Comparison of ENCODE assay signal across 19 cellular contexts in genomic region chr19:43652546-43652874, GRCh38. TPM values are rescaled to one million over a fixed set of nuclear protein-coding genes. Genes with fewer than 3 reads are reported as not detected.
A peak's percentile ranks its signal among the peaks of the same experiment; 100 is the strongest.
DNase-seq lines count a peak whose midpoint lies in the region; ATAC-seq and TF ChIP-seq lines count a peak whose summit lies in the region.
"Had no signal": no experiment of that assay in that cellular context is flagged by ENCODE, and none has a peak within 500 bp of the region (broad histone marks: within the 10 kb centered on the region; RNA-seq: fewer than 3 reads in every experiment).

No MANE protein-coding gene starts in this region.

- no peak for TF ChIP-seq POLR2A in gastroesophageal sphincter (IDR thresholded peaks at IDR 0.05)

- H3K9ac ChIP-seq in SK-N-SH, result no peak overlapping the region

- no peak overlapping the region for H3K27ac ChIP-seq in left ventricle myocardium inferior (replicated peaks)
- H3K27ac ChIP-seq in SK-N-SH (ENCODE audit: low read depth in 2 of 2, low read length in 1 of 2), result no peak overlapping the region
- H3K27ac ChIP-seq in gastroesophageal sphincter, result no peak overlapping the region
- H3K27ac ChIP-seq: Peyer's patch, SJCRH30, upper lobe of left lung had no signal

- no peak for DNase-seq in left ventricle myocardium inferior
- DNase-seq in left cardiac atrium, result no peak
- no peak for DNase-seq in SK-N-SH
- no peak for DNase-seq in type B pancreatic cell (ENCODE audit: extremely low spot score, unreplicated experiment)
- no peak for DNase-seq in activated T-helper 2 cell treated with anti-CD3 and anti-CD28 coated beads, Interferon-gamma antibody, Interleukin-2, Interleukin-4, amounts not matched to agents 10 μg/mL and 5 μg/mL and 100 μg/mL, durations not matched to agents 14 hours and 24 hours and 36 hours (ENCODE audit: low spot score)
- DNase-seq in Ammon's horn (ENCODE audit: low spot score), result no peak
- DNase-seq: 8988T, aorta, DMS79 treated with DMSO at 0.1 percent for 48 hours had no signal

- WGBS in SK-N-SH (ENCODE audit: low lambda C conversion rate), result 77% methylated on average over 5 of the region's 5 CpGs
- 67 to 71% methylated on average over 4 to 5 of the region's 5 CpGs for WGBS in gastroesophageal sphincter (ENCODE audit: low coverage in 1 of 2), 2 donors

- TF ChIP-seq CTCF in left ventricle myocardium inferior (IDR thresholded peaks at IDR 0.05; ENCODE audit: borderline replicate concordance), result peak; percentile 13
- TF ChIP-seq CTCF in SK-N-SH (IDR thresholded peaks at IDR 0.05), result no peak
- TF ChIP-seq CTCF in gastroesophageal sphincter (IDR thresholded peaks at IDR 0.05), result no peak
- no peak for TF ChIP-seq CTCF in type B pancreatic cell (conservative IDR thresholded peaks at IDR 0.05)

- CTCF ChIA-PET in SK-N-SH (lab: Yijun Ruan, JAX), result interaction anchor here (0.9 to 2.5 kb wide), 14 partner anchors 9 to 206 kb away, joined by 3 to 15 read pairs (median 5); no protein-coding TSS in a partner anchor

- H3K27me3 Mint-ChIP-seq in type B pancreatic cell, result no peaks in the 10 kb centered on the region
- H3K27me3 Mint-ChIP-seq in activated T-helper 2 cell treated with anti-CD3 and anti-CD28 coated beads, Interferon-gamma antibody, Interleukin-2, Interleukin-4, amounts not matched to agents 10 μg/mL and 5 μg/mL and 100 μg/mL, durations not matched to agents 14 hours and 24 hours and 36 hours (ENCODE audit: low read depth), result no peaks in the 10 kb centered on the region
- H3K27me3 Mint-ChIP-seq: activated naive CD4-positive, alpha-beta T cell treated with anti-CD3 and anti-CD28 coated beads, Interleukin-2, amount 50 U/mL, for 24 hours had no signal

- H3K4me2 ChIP-seq in SK-N-SH, result no peak overlapping the region

- H3K36me3 Mint-ChIP-seq in type B pancreatic cell, result peaks cover 19% of the 10 kb centered on the region
- peaks cover 56% of the 10 kb centered on the region for H3K36me3 Mint-ChIP-seq in activated T-helper 2 cell treated with anti-CD3 and anti-CD28 coated beads, Interferon-gamma antibody, Interleukin-2, Interleukin-4, amounts not matched to agents 10 μg/mL and 5 μg/mL and 100 μg/mL, durations not matched to agents 14 hours and 24 hours and 36 hours (ENCODE audit: low read depth)

- POLR2A ChIA-PET in SK-N-SH (lab: Yijun Ruan, JAX), result no interaction called here

- no peak for TF ChIP-seq RAD21 in SK-N-SH (IDR thresholded peaks at IDR 0.05; ENCODE audit: low read length)

- H3K36me3 ChIP-seq in left ventricle myocardium inferior (peaks cover 51% of the 10 kb centered on the region), SK-N-SH (replicated peaks in 1 of 2; ENCODE audit: control insufficient read depth in 1 of 2, insufficient read depth in 2 of 2, low read length in 1 of 2) (peaks cover 3 to 59% of the 10 kb centered on the region in 2 experiments), gastroesophageal sphincter (peaks cover 0 to 59% of the 10 kb centered on the region in 2 donors)
- H3K36me3 ChIP-seq: SJCRH30 had no signal

- peaks cover 19% of the 10 kb centered on the region for H3F3A ChIP-seq in SK-N-SH (replicated peaks; ENCODE audit: insufficient read depth)

- no peaks in the 10 kb centered on the region for H3K9me2 ChIP-seq in SK-N-SH

- no peak overlapping the region for H3K4me3 ChIP-seq in left ventricle myocardium inferior
- no peak overlapping the region; a peak in 1 of 4 replicates for H3K4me3 ChIP-seq in SK-N-SH (ENCODE audit: low read depth in 2 of 2, low read length in 1 of 2)
- H3K4me3 ChIP-seq in gastroesophageal sphincter, result no peak overlapping the region
- H3K4me3 ChIP-seq: lung, SJCRH30, skin epidermis had no signal

- TF ChIP-seq EP300 in SK-N-SH (IDR thresholded peaks at IDR 0.05; ENCODE audit: borderline replicate concordance in 1 of 2, low read depth in 1 of 2, low read length in 1 of 2), result no peak
- no peak for TF ChIP-seq EP300 in gastroesophageal sphincter (IDR thresholded peaks at IDR 0.05)

- 0 out of 2 replicates have a peak, but pooled peaks cover 6% of the 10 kb centered on the region for H3K79me2 ChIP-seq in SK-N-SH (ENCODE audit: insufficient read depth)

- no peaks in the 10 kb centered on the region for H3K27me3 ChIP-seq in left ventricle myocardium inferior (ENCODE audit: low read depth)
- no peaks in the 10 kb centered on the region for H3K27me3 ChIP-seq in SK-N-SH (ENCODE audit: insufficient read depth)
- H3K27me3 ChIP-seq in gastroesophageal sphincter, result no peaks in the 10 kb centered on the region
- H3K27me3 ChIP-seq: Peyer's patch, SJCRH30, upper lobe of left lung had no signal

- H4K20me1 ChIP-seq in SK-N-SH (ENCODE audit: insufficient read depth), result no peaks in the 10 kb centered on the region

- H3K9me3 ChIP-seq in left ventricle myocardium inferior (replicated peaks) (no peaks in the 10 kb centered on the region), SK-N-SH (no peaks in the 10 kb centered on the region), gastroesophageal sphincter (no peaks in the 10 kb centered on the region)
- H3K9me3 ChIP-seq: Peyer's patch, SJCRH30, upper lobe of left lung had no signal

- 0 out of 2 replicates have a peak overlapping the region, but pooled peaks have one; percentile 63 for H2AFZ ChIP-seq in SK-N-SH (ENCODE audit: low read depth)

- H3K4me3 Mint-ChIP-seq in type B pancreatic cell, result no peak overlapping the region
- no peak overlapping the region for H3K4me3 Mint-ChIP-seq in activated T-helper 2 cell treated with anti-CD3 and anti-CD28 coated beads, Interferon-gamma antibody, Interleukin-2, Interleukin-4, amounts not matched to agents 10 μg/mL and 5 μg/mL and 100 μg/mL, durations not matched to agents 14 hours and 24 hours and 36 hours (ENCODE audit: low read depth)
- H3K4me3 Mint-ChIP-seq: activated naive CD4-positive, alpha-beta T cell treated with anti-CD3 and anti-CD28 coated beads, Interleukin-2, amount 50 U/mL, for 24 hours; activated T-helper 1 cell treated with anti-CD3 and anti-CD28 coated beads, Interleukin-12 subunit alpha, Interleukin-12 subunit beta, Interleukin-2, Interleukin-4 antibody, amounts not matched to agents 30 ng/mL and 10 ng/mL and 1 ng/mL, durations not matched to agents 14 hours and 24 hours and 36 hours had no signal

- intact Hi-C loops in left ventricle myocardium inferior (cut with micrococcal nuclease), result no loop called here
- intact Hi-C loops in left cardiac atrium (cut with DNase I), result loop anchor here (5.0 to 10.0 kb wide), 3 partner anchors 98 to 208 kb away; no protein-coding TSS in a partner anchor
- intact Hi-C loops in activated T-helper 2 cell treated with anti-CD3 and anti-CD28 coated beads, Interferon-gamma antibody, Interleukin-2, Interleukin-4, amounts not matched to agents 10 μg/mL and 5 μg/mL and 100 μg/mL, durations not matched to agents 14 hours and 24 hours and 36 hours (cut with micrococcal nuclease), result loop anchor here (1.0 kb wide), 1 partner anchor 205 kb away; no protein-coding TSS in a partner anchor

- H3K9me3 Mint-ChIP-seq in type B pancreatic cell, result no peaks in the 10 kb centered on the region
- H3K9me3 Mint-ChIP-seq in activated T-helper 2 cell treated with anti-CD3 and anti-CD28 coated beads, Interferon-gamma antibody, Interleukin-2, Interleukin-4, amounts not matched to agents 10 μg/mL and 5 μg/mL and 100 μg/mL, durations not matched to agents 14 hours and 24 hours and 36 hours, result no peaks in the 10 kb centered on the region
- H3K9me3 Mint-ChIP-seq: activated naive CD4-positive, alpha-beta T cell treated with anti-CD3 and anti-CD28 coated beads, Interleukin-2, amount 50 U/mL, for 24 hours; activated T-helper 1 cell treated with anti-CD3 and anti-CD28 coated beads, Interleukin-12 subunit alpha, Interleukin-12 subunit beta, Interleukin-2, Interleukin-4 antibody, amounts not matched to agents 30 ng/mL and 10 ng/mL and 1 ng/mL, durations not matched to agents 14 hours and 24 hours and 36 hours had no signal

- no peak for ATAC-seq in left cardiac atrium
- ATAC-seq in gastroesophageal sphincter, result peak; percentile 13
- no peak for ATAC-seq in HG03354 (IDR thresholded peaks at IDR 0.05; ENCODE audit: poor library complexity, severe bottlenecking, unreplicated experiment)

- peaks cover 4% of the 10 kb centered on the region for H3K4me1 Mint-ChIP-seq in type B pancreatic cell (ENCODE audit: unreplicated experiment)
- H3K4me1 Mint-ChIP-seq in activated T-helper 2 cell treated with anti-CD3 and anti-CD28 coated beads, Interferon-gamma antibody, Interleukin-2, Interleukin-4, amounts not matched to agents 10 μg/mL and 5 μg/mL and 100 μg/mL, durations not matched to agents 14 hours and 24 hours and 36 hours (ENCODE audit: low read depth), result peaks cover 2% of the 10 kb centered on the region
- H3K4me1 Mint-ChIP-seq: activated naive CD4-positive, alpha-beta T cell treated with anti-CD3 and anti-CD28 coated beads, Interleukin-2, amount 50 U/mL, for 24 hours had no signal

- peak overlapping the region; percentile 29 for H3K27ac Mint-ChIP-seq in type B pancreatic cell
- H3K27ac Mint-ChIP-seq in activated T-helper 2 cell treated with anti-CD3 and anti-CD28 coated beads, Interferon-gamma antibody, Interleukin-2, Interleukin-4, amounts not matched to agents 10 μg/mL and 5 μg/mL and 100 μg/mL, durations not matched to agents 14 hours and 24 hours and 36 hours, result no peak overlapping the region
- H3K27ac Mint-ChIP-seq: activated naive CD4-positive, alpha-beta T cell treated with anti-CD3 and anti-CD28 coated beads, Interleukin-2, amount 50 U/mL, for 24 hours; activated T-helper 1 cell treated with anti-CD3 and anti-CD28 coated beads, Interleukin-12 subunit alpha, Interleukin-12 subunit beta, Interleukin-2, Interleukin-4 antibody, amounts not matched to agents 30 ng/mL and 10 ng/mL and 1 ng/mL, durations not matched to agents 14 hours and 24 hours and 36 hours had no signal

- H3K4me1 ChIP-seq in left ventricle myocardium inferior (no peaks in the 10 kb centered on the region), SK-N-SH (ENCODE audit: control insufficient read depth in 1 of 2, insufficient read depth in 2 of 2, low read depth in 1 of 2, low read length in 1 of 2) (no peaks in the 10 kb centered on the region), gastroesophageal sphincter (peaks cover 0 to 10% (median 0%) of the 10 kb centered on the region in 3 donors)
- H3K4me1 ChIP-seq: Peyer's patch, SJCRH30 had no signal

RNA-seq across cellular contexts. Expression of gene CADM4, which starts 12.9 kb away (rescaled TPM):
- 6.9 TPM for total RNA-seq in left ventricle myocardium inferior
- total RNA-seq in left cardiac atrium, result 10 to 100 TPM; 10.1 to 13.7 TPM
- polyA plus RNA-seq in SK-N-SH (2012; rRNA removed), result 21.4 and 28.9 TPM in 2 replicates
- 13.2 and 18.6 TPM in 2 replicates for polyA plus RNA-seq in SK-N-SH (2012; cell fraction: cytosol; rRNA removed)
- polyA plus RNA-seq in SK-N-SH (2012; cell fraction: nucleus; rRNA removed), result 11.9 and 25.2 TPM in 2 replicates
- total RNA-seq in gastroesophageal sphincter, result 10 to 100 TPM; 19.8 to 52.5 (median 31.6) TPM
- total RNA-seq in type B pancreatic cell (ENCODE audit: low replicate concordance), result 28.2 and 37.9 TPM in 2 replicates
- 0.39 and 0.44 TPM in 2 replicates for total RNA-seq in activated T-helper 2 cell treated with anti-CD3 and anti-CD28 coated beads, Interferon-gamma antibody, Interleukin-2, Interleukin-4, amounts not matched to agents 10 μg/mL and 5 μg/mL and 100 μg/mL, durations not matched to agents 14 hours and 24 hours and 36 hours

RNA-seq across cellular contexts. Expression of gene PLAUR, which starts 17.5 kb away (rescaled TPM):
- total RNA-seq in left ventricle myocardium inferior (3.5 TPM), left cardiac atrium (10 to 100 TPM in 1 of 2 donors, 1 to 10 TPM in 1; 8.9 to 19.2 TPM), gastroesophageal sphincter (10 to 100 TPM in 3 of 4 donors, 1 to 10 TPM in 1; 3.4 to 25.8 (median 15.7) TPM), type B pancreatic cell (ENCODE audit: low replicate concordance) (18.7 and 32.1 TPM in 2 replicates)
- 249 and 299 TPM in 2 replicates for polyA plus RNA-seq in SK-N-SH (2012; rRNA removed)
- 120 and 152 TPM in 2 replicates for polyA plus RNA-seq in SK-N-SH (2012; cell fraction: cytosol; rRNA removed)
- polyA plus RNA-seq in SK-N-SH (2012; cell fraction: nucleus; rRNA removed), result 256 and 307 TPM in 2 replicates
- 19.9 and 21.2 TPM in 2 replicates for total RNA-seq in activated T-helper 2 cell treated with anti-CD3 and anti-CD28 coated beads, Interferon-gamma antibody, Interleukin-2, Interleukin-4, amounts not matched to agents 10 μg/mL and 5 μg/mL and 100 μg/mL, durations not matched to agents 14 hours and 24 hours and 36 hours

RNA-seq across cellular contexts. Expression of gene ZNF428, which starts 33.1 kb away (rescaled TPM):
- total RNA-seq in left ventricle myocardium inferior (32.3 TPM), left cardiac atrium (10 to 100 TPM; 34.2 to 38.7 TPM), gastroesophageal sphincter (10 to 100 TPM; 33.9 to 54.1 (median 45.0) TPM), type B pancreatic cell (ENCODE audit: low replicate concordance) (31.4 and 76.9 TPM in 2 replicates)
- polyA plus RNA-seq in SK-N-SH (2012; rRNA removed), result 60.9 and 79.5 TPM in 2 replicates
- polyA plus RNA-seq in SK-N-SH (2012; cell fraction: cytosol; rRNA removed), result 56.7 and 67.9 TPM in 2 replicates
- polyA plus RNA-seq in SK-N-SH (2012; cell fraction: nucleus; rRNA removed), result 32.6 and 47.0 TPM in 2 replicates
- total RNA-seq in activated T-helper 2 cell treated with anti-CD3 and anti-CD28 coated beads, Interferon-gamma antibody, Interleukin-2, Interleukin-4, amounts not matched to agents 10 μg/mL and 5 μg/mL and 100 μg/mL, durations not matched to agents 14 hours and 24 hours and 36 hours, result 17.7 and 19.1 TPM in 2 replicates

RNA-seq across cellular contexts. Expression of gene SRRM5, which starts 40.6 kb away (rescaled TPM):
- 0.30 TPM for total RNA-seq in left ventricle myocardium inferior
- total RNA-seq in left cardiac atrium, result under 1 TPM; 0.10 to 0.18 TPM
- 0.15 and 0.19 TPM in 2 replicates for polyA plus RNA-seq in SK-N-SH (2012; rRNA removed)
- polyA plus RNA-seq in SK-N-SH (2012; cell fraction: cytosol; rRNA removed), result 0.06 and 0.08 TPM in 2 replicates
- 1.3 and 1.4 TPM in 2 replicates for polyA plus RNA-seq in SK-N-SH (2012; cell fraction: nucleus; rRNA removed)
- total RNA-seq in gastroesophageal sphincter, result under 1 TPM in 1 of 4 donors, not detected in 3; 0.13 TPM
- total RNA-seq in type B pancreatic cell (ENCODE audit: low replicate concordance), result 0.56 and 0.69 TPM in 2 replicates
- 0.32 and 0.46 TPM in 2 replicates for total RNA-seq in activated T-helper 2 cell treated with anti-CD3 and anti-CD28 coated beads, Interferon-gamma antibody, Interleukin-2, Interleukin-4, amounts not matched to agents 10 μg/mL and 5 μg/mL and 100 μg/mL, durations not matched to agents 14 hours and 24 hours and 36 hours
- total RNA-seq: pulmonary artery endothelial cell had no signal

RNA-seq across cellular contexts. Expression of gene ZNF576, which starts 56.1 kb away (rescaled TPM):
- total RNA-seq in left ventricle myocardium inferior (11.3 TPM), left cardiac atrium (10 to 100 TPM; 10.7 to 12.3 TPM), gastroesophageal sphincter (10 to 100 TPM; 10.8 to 19.9 (median 14.2) TPM), type B pancreatic cell (ENCODE audit: low replicate concordance) (17.3 and 18.7 TPM in 2 replicates)
- polyA plus RNA-seq in SK-N-SH (2012; rRNA removed), result 12.8 and 13.6 TPM in 2 replicates
- 7.0 and 9.4 TPM in 2 replicates for polyA plus RNA-seq in SK-N-SH (2012; cell fraction: cytosol; rRNA removed)
- polyA plus RNA-seq in SK-N-SH (2012; cell fraction: nucleus; rRNA removed), result 8.4 and 9.5 TPM in 2 replicates
- total RNA-seq in activated T-helper 2 cell treated with anti-CD3 and anti-CD28 coated beads, Interferon-gamma antibody, Interleukin-2, Interleukin-4, amounts not matched to agents 10 μg/mL and 5 μg/mL and 100 μg/mL, durations not matched to agents 14 hours and 24 hours and 36 hours, result 14.5 and 14.8 TPM in 2 replicates
